Comparison of ENCODE assay signal across 24 cellular contexts in the genomic region with DNA sequence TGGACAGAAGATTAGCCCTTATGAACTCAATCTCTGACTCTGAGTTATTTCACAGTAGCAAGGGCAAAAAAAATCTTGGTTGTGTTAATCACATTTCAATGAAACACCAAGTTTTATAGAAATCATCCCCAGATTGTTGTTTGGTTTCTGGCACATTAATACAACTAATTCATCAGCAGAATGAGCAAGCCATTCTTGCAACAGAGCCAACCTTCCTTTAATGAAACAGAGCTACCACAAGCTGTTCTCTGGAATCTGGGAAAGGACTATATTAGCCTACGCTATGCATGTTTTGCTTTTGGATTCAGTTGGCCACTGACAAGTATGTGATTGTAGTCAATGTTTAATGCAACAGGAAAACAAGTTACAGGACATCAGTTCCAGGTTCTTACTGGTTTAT. TPM values are rescaled to one million over a fixed set of nuclear protein-coding genes. Genes with fewer than 3 reads are reported as not detected.
A peak's percentile ranks its signal among the peaks of the same experiment; 100 is the strongest.
DNase-seq lines count a peak whose midpoint lies in the region; ATAC-seq and TF ChIP-seq lines count a peak whose summit lies in the region.
"Had no signal": no experiment of that assay in that cellular context is flagged by ENCODE, and none has a peak within 500 bp of the region (broad histone marks: within the 10 kb centered on the region; RNA-seq: fewer than 3 reads in every experiment).

No MANE protein-coding gene starts in this region.

- H3K4me1 ChIP-seq in osteoblast (ENCODE audit: insufficient read depth, low read length) (peaks cover 32% of the 10 kb centered on the region), gastroesophageal sphincter (no peaks in the 10 kb centered on the region)
- H3K4me1 ChIP-seq: body of pancreas, tibial nerve had no signal

- H3K27me3 ChIP-seq in osteoblast (ENCODE audit: insufficient read depth, low read length) (no peaks in the 10 kb centered on the region), gastroesophageal sphincter (no peaks in the 10 kb centered on the region)
- H3K27me3 ChIP-seq: body of pancreas, MG63, tibial nerve had no signal

- WGBS in gastroesophageal sphincter (ENCODE audit: low coverage in 1 of 2), 2 donors, result 53 to 73% methylated on average over 1 of the region's 1 CpG

- H4K20me1 ChIP-seq in osteoblast (ENCODE audit: insufficient read depth, low read length), result no peaks in the 10 kb centered on the region

- ATAC-seq in GM19324 (IDR thresholded peaks at IDR 0.05; ENCODE audit: low FRiP score, unreplicated experiment), result no peak
- no peak for ATAC-seq in gastroesophageal sphincter
- ATAC-seq in GM18511 (IDR thresholded peaks at IDR 0.05; ENCODE audit: unreplicated experiment), result no peak
- ATAC-seq: activated naive CD4-positive, alpha-beta T cell treated with anti-CD3 and anti-CD28 coated beads, Interleukin-2, amount 50 U/mL, for 72 hours; body of pancreas; HepG2; stimulated activated naive CD8-positive, alpha-beta T cell treated with anti-CD3 and anti-CD28 coated beads, Interleukin-15, Interleukin-2, amounts not matched to agents 100 U/mL and 50 U/mL, for 24 hours had no signal

- no peak overlapping the region for H3K4me3 ChIP-seq in osteoblast (ENCODE audit: insufficient read depth, low read length)
- no peak overlapping the region for H3K4me3 ChIP-seq in gastroesophageal sphincter
- H3K4me3 ChIP-seq: body of pancreas, coronary artery, MG63, skin epidermis, tibial nerve had no signal

- no peak for TF ChIP-seq POLR2A in gastroesophageal sphincter (IDR thresholded peaks at IDR 0.05)

- H3K36me3 Mint-ChIP-seq in HFFc6 (ENCODE audit: low read depth), result no peaks in the 10 kb centered on the region; the same call in 1 of the 2 replicates

- H3K27ac ChIP-seq in cingulate gyrus (ENCODE audit: low read depth, low read length) (peak overlapping the region; percentile 25), osteoblast (ENCODE audit: low read depth, low read length) (peak overlapping the region; percentile 46), gastroesophageal sphincter (no peak overlapping the region)
- H3K27ac ChIP-seq: body of pancreas, coronary artery had no signal

- H3K36me3 ChIP-seq in osteoblast (ENCODE audit: insufficient read depth, low read length) (no peaks in the 10 kb centered on the region), gastroesophageal sphincter (no peaks in the 10 kb centered on the region)
- H3K36me3 ChIP-seq: MG63, tibial nerve had no signal

- peaks cover 46% of the 10 kb centered on the region for H3K4me1 Mint-ChIP-seq in HFFc6 (ENCODE audit: low read depth)

- H3K4me3 Mint-ChIP-seq in HFFc6, result no peak overlapping the region
- H3K4me3 Mint-ChIP-seq: nephron had no signal

- peak overlapping the region; percentile 57 for H3K4me2 ChIP-seq in osteoblast (ENCODE audit: insufficient read depth, low read length)

- H3K27ac Mint-ChIP-seq in HFFc6, result no peak overlapping the region
- H3K27ac Mint-ChIP-seq: activated naive CD4-positive, alpha-beta T cell treated with anti-CD3 and anti-CD28 coated beads, Interleukin-2, amount 50 U/mL, for 72 hours; nephron had no signal

- no peak overlapping the region for H2AFZ ChIP-seq in osteoblast (ENCODE audit: low read length)

- no peak for TF ChIP-seq EP300 in gastroesophageal sphincter (IDR thresholded peaks at IDR 0.05)

- TF ChIP-seq CTCF in HFFc6 (IDR thresholded peaks at IDR 0.05), result no peak
- no peak for TF ChIP-seq CTCF in osteoblast (IDR thresholded peaks at IDR 0.05; ENCODE audit: extremely low read depth, low read depth, low read length)
- TF ChIP-seq CTCF in gastroesophageal sphincter (IDR thresholded peaks at IDR 0.05), result no peak

- no peaks in the 10 kb centered on the region for H3K9me3 ChIP-seq in osteoblast (ENCODE audit: low read depth, low read length)
- H3K9me3 ChIP-seq in gastroesophageal sphincter, result peaks cover 0 to 7% (median 0%) of the 10 kb centered on the region in 3 donors
- H3K9me3 ChIP-seq: body of pancreas had no signal

- DNase-seq in AG20443 (ENCODE audit: low spot score), result peak; percentile 69
- DNase-seq in HFFc6, result peak; percentile 68
- no peak for DNase-seq in osteoblast (ENCODE audit: insufficient read length, low spot score, missing footprints)
- no peak for DNase-seq in midbrain (lab: John Stamatoyannopoulos, UW)
- DNase-seq: activated CD4-positive, alpha-beta T cell treated with anti-CD3 and anti-CD28 coated beads for 4 hours; body of pancreas; DMS79 treated with DMSO at 0.1 percent for 48 hours; MG63; NCI-H146; NCI-H774; Right ventricle myocardium superior; stimulated activated naive CD8-positive, alpha-beta T cell treated with anti-CD3 and anti-CD28 coated beads, Interleukin-15, Interleukin-2, amounts not matched to agents 100 U/mL and 50 U/mL, for 24 hours had no signal

- peaks cover 10% of the 10 kb centered on the region; the same call in 1 of the 2 replicates for H3K9me3 Mint-ChIP-seq in HFFc6
- H3K9me3 Mint-ChIP-seq: activated naive CD4-positive, alpha-beta T cell treated with anti-CD3 and anti-CD28 coated beads, Interleukin-2, amount 50 U/mL, for 72 hours had no signal

- no peaks in the 10 kb centered on the region for H3K79me2 ChIP-seq in osteoblast (ENCODE audit: insufficient read depth, low read length)

- H3K27me3 Mint-ChIP-seq in HFFc6 (ENCODE audit: insufficient read depth), result no peaks in the 10 kb centered on the region; the same call in 1 of the 2 replicates

RNA-seq across cellular contexts. Expression of gene POPDC3, which starts 13.8 kb away (rescaled TPM):
- 10 to 100 TPM; 15.4 to 24.1 (median 21.2) TPM for total RNA-seq in HFFc6 (2021; fragmentation: NEBNext Ultra II Directional; extraction: Animal tissue kit (Norgen Biotek cat#: 25700))
- total RNA-seq in osteoblast (32.6 and 41.8 TPM in 2 replicates), gastroesophageal sphincter (1 to 10 TPM in 1 of 4 donors, not detected in 3; 1.5 TPM)
- total RNA-seq: activated naive CD4-positive, alpha-beta T cell treated with anti-CD3 and anti-CD28 coated beads, Interleukin-2, amount 50 U/mL, for 72 hours; body of pancreas; OCI-LY7; posterior vena cava had no signal

Comparison
In these comparisons a context has a peak if more than half of its experiments do, and no peak if none do; other contexts are left out.
1. DNase-seq: peak in AG20443 (single experiment) and HFFc6 (single experiment); none in osteoblast (single experiment) and midbrain (single experiment).
2. H3K27ac ChIP-seq: peak in cingulate gyrus (single experiment) and osteoblast (single experiment); none in gastroesophageal sphincter (0 of 4).
3. RNA of gene POPDC3, which starts 13.8 kb away (total RNA-seq): 32.6 to 41.8 TPM in osteoblast and 15.4 to 24.1 TPM in HFFc6; 1.5 TPM in gastroesophageal sphincter; every median in the first group is over 4 times any median in the second.